ENCODE assay signal across 1 cellular context in genomic region chr7:16657656-16658279, GRCh38.
TF ChIP-seq lines count a peak whose summit lies in the region.

No MANE protein-coding gene starts in this region.

TF ChIP-seq in K562, 482 proteins besides CTCF, POLR2A, EP300 and RAD21 (continued from another document and continues in another):
- TF ChIP-seq PBX2 (CRISPR knock-in tag; IDR thresholded peaks at IDR 0.05; ENCODE audit: low read depth): no peak
- TF ChIP-seq PBX2 (tag; conservative IDR thresholded peaks at IDR 0.05; ENCODE audit: low read depth): peak; percentile 86
- TF ChIP-seq DPF2 (IDR thresholded peaks at IDR 0.05): peak; percentile 88
- no peak for TF ChIP-seq ZNF57 (CRISPR knock-in tag; IDR thresholded peaks at IDR 0.05)
- TF ChIP-seq MAFG (tag; conservative IDR thresholded peaks at IDR 0.05): peak; percentile 39
- TF ChIP-seq ATF4 (CRISPR knock-in tag; IDR thresholded peaks at IDR 0.05): no peak
- TF ChIP-seq ZFP91 (CRISPR knock-in tag; IDR thresholded peaks at IDR 0.05): no peak
- TF ChIP-seq PKNOX1 (IDR thresholded peaks at IDR 0.05): peak; percentile 64
- TF ChIP-seq TAF9B (IDR thresholded peaks at IDR 0.05; ENCODE audit: partially characterized antibody): peak; percentile 76
- no peak for TF ChIP-seq CUX1 (CRISPR knock-in tag; IDR thresholded peaks at IDR 0.05)
- TF ChIP-seq CBX3 (IDR thresholded peaks at IDR 0.05; ENCODE audit: borderline replicate concordance in 1 of 2, low read length in 2 of 2): peak in 1 of 2 experiments; percentile 78; a peak in 1 of 3 replicates
- TF ChIP-seq ZNF133 (CRISPR knock-in tag; IDR thresholded peaks at IDR 0.05): no peak
- TF ChIP-seq ZBTB34 (CRISPR knock-in tag; IDR thresholded peaks at IDR 0.05): no peak
- TF ChIP-seq MAZ (CRISPR knock-in tag; conservative IDR thresholded peaks at IDR 0.05 in 1 of 2, IDR thresholded peaks at IDR 0.05 in 1 of 2): no peak
- TF ChIP-seq PRPF4 (IDR thresholded peaks at IDR 0.05; ENCODE audit: insufficient read depth, low read depth, low read length, poor library complexity, severe bottlenecking): no peak
- no peak for TF ChIP-seq RBM39 (optimal IDR thresholded peaks at IDR 0.05; ENCODE audit: low read depth, low read length)
- TF ChIP-seq FOXK1 (CRISPR knock-in tag; IDR thresholded peaks at IDR 0.05; ENCODE audit: borderline replicate concordance): no peak
- TF ChIP-seq PREB (CRISPR knock-in tag; IDR thresholded peaks at IDR 0.05): no peak
- no peak for TF ChIP-seq ZNF124 (CRISPR knock-in tag; IDR thresholded peaks at IDR 0.05)
- TF ChIP-seq ZNF3 (CRISPR knock-in tag; IDR thresholded peaks at IDR 0.05): no peak
- TF ChIP-seq ZBTB26 (CRISPR knock-in tag; IDR thresholded peaks at IDR 0.05): no peak
- no peak for TF ChIP-seq RFX1 (IDR thresholded peaks at IDR 0.05)
- no peak for TF ChIP-seq ESRRA (IDR thresholded peaks at IDR 0.05; ENCODE audit: borderline replicate concordance, low read depth)
- TF ChIP-seq ZMIZ1 (IDR thresholded peaks at IDR 0.05; ENCODE audit: low read depth in 2 of 2, low read length in 2 of 2): 0 out of 4 replicates have a peak, but pooled peaks of 1 of the 2 experiments have one; percentile 79
- no peak for TF ChIP-seq CLOCK (CRISPR knock-in tag; IDR thresholded peaks at IDR 0.05; ENCODE audit: borderline replicate concordance)
- TF ChIP-seq NFATC3 (IDR thresholded peaks at IDR 0.05): no peak; the same call in 1 of the 2 replicates
- TF ChIP-seq ZBTB8A (IDR thresholded peaks at IDR 0.05; ENCODE audit: partially characterized antibody): no peak
- peak; percentile 38; the same call in 1 of the 2 replicates for TF ChIP-seq KLF6 (CRISPR knock-in tag; IDR thresholded peaks at IDR 0.05; ENCODE audit: borderline replicate concordance)
- no peak for TF ChIP-seq ZNF253 (CRISPR knock-in tag; conservative IDR thresholded peaks at IDR 0.05)
- no peak for TF ChIP-seq HLTF (IDR thresholded peaks at IDR 0.05)
- peak; percentile 72 to 88; a peak in 3 of 4 replicates for TF ChIP-seq RCOR1 (IDR thresholded peaks at IDR 0.05; ENCODE audit: borderline replicate concordance in 1 of 2, low read depth in 2 of 2, low read length in 2 of 2)
- TF ChIP-seq C11orf30 (IDR thresholded peaks at IDR 0.05; ENCODE audit: low read depth): peak; percentile 37
- no peak for TF ChIP-seq ZFP1 (CRISPR knock-in tag; IDR thresholded peaks at IDR 0.05)
- peak; percentile 76 for TF ChIP-seq EP400 (IDR thresholded peaks at IDR 0.05)
- TF ChIP-seq ZNF174 (CRISPR knock-in tag; IDR thresholded peaks at IDR 0.05): no peak
